ENCODE assay signal across 9 cellular contexts in the genomic region with DNA sequence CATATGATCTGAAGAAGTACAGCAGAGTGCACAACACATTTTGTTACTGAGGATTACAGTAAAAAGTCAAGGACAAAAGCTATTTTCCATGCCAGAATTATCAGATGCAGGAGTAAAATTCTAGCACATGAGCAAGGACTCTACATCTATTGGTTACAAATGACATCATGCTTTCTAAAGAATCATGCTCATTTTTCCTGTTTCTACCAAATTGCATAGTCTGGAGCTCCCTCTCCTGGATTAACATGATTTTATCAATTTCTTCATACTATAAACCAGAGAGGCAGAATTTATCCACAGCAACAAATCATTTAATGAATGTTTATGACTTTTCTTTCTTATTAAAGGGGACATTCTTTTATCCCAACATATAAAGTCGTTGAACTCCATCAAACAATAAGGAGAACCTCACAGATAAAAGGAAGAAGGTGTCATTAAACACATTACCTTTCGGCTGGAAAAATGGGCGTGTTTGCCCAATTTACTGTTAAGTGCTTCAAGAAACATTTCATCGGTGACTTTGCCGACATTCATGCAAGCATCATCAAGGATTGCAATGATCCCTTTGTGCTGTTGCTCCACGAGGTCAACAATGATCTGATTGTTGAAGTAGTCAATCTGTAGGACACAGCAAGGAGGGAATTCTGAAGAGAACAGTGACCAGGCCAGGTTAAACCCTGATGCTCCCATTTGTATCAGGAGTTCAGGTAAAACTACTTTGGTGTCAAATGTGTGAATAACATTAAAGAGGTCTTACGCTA.
DNase-seq lines count a peak whose midpoint lies in the region; ATAC-seq and TF ChIP-seq lines count a peak whose summit lies in the region.
"Had no signal": no experiment of that assay in that cellular context is flagged by ENCODE, and none has a peak within 500 bp of the region (broad histone marks: within the 10 kb centered on the region; RNA-seq: fewer than 3 reads in every experiment).

No MANE protein-coding gene starts in this region.

- peak; percentile 47 for TF ChIP-seq CTCF in fibroblast of villous mesenchyme (IDR thresholded peaks at IDR 0.05; ENCODE audit: insufficient read depth, low read depth, low read length)
- TF ChIP-seq CTCF in ovary (IDR thresholded peaks at IDR 0.05), result peak; percentile 34 to 78 (median 77)

- no peak overlapping the region for H3K27ac Mint-ChIP-seq in T-helper 17 cell

- H3K4me1 Mint-ChIP-seq in T-helper 17 cell, result peaks cover 13% of the 10 kb centered on the region

- H3K27me3 ChIP-seq in ovary, result no peaks in the 10 kb centered on the region

- no peak overlapping the region for H3K4me3 ChIP-seq in fibroblast of villous mesenchyme (ENCODE audit: low read depth, low read length)
- H3K4me3 ChIP-seq in ovary, result no peak overlapping the region

- H3K27ac ChIP-seq in ovary, result peak overlapping the region in 1 of 2 donors; percentile 79

- H3K4me1 ChIP-seq in ovary (ENCODE audit: insufficient read depth), result peaks cover 3% of the 10 kb centered on the region

- ATAC-seq in T-helper 17 cell (peak; percentile 82), GM18870 (IDR thresholded peaks at IDR 0.05; ENCODE audit: unreplicated experiment) (no peak), HG03045 (IDR thresholded peaks at IDR 0.05; ENCODE audit: unreplicated experiment) (no peak)

- H3K36me3 Mint-ChIP-seq in T-helper 17 cell (ENCODE audit: low read depth), result no peaks in the 10 kb centered on the region

- DNase-seq in SIG-M5 treated with dmso at 0.1 percent for 504 hours (lab: John Stamatoyannopoulos, UW; ENCODE audit: unreplicated experiment) (peak; percentile 73), SIG-M5 (lab: John Stamatoyannopoulos, UW) (no peak), NCI-H1417 treated with DMSO at 0.1 percent for 48 hours (lab: John Stamatoyannopoulos, UW) (peak; percentile 51), T-helper 17 cell (no peak), fibroblast of villous mesenchyme (ENCODE audit: low read depth) (peak; percentile 79), ovary (no peak)

- H3K36me3 ChIP-seq in ovary, result no peaks in the 10 kb centered on the region

- no peak for TF ChIP-seq EP300 in ovary (IDR thresholded peaks at IDR 0.05)

- 65 to 70% (median 66%) methylated on average over 7 of the region's 7 CpGs for WGBS in ovary, 3 donors

- no peak overlapping the region for H3K4me3 Mint-ChIP-seq in T-helper 17 cell
- H3K4me3 Mint-ChIP-seq: CD8-positive, alpha-beta memory T cell had no signal

- no peaks in the 10 kb centered on the region for H3K27me3 Mint-ChIP-seq in T-helper 17 cell
- H3K27me3 Mint-ChIP-seq: CD8-positive, alpha-beta memory T cell had no signal

- intact Hi-C loops in ovary (cut with DNase I), result loop anchor here in 3 of 4 donors (5.0 to 10.0 kb wide), 3 partner anchors 90 to 273 kb away; a partner anchor contains a TSS

- TF ChIP-seq POLR2A in ovary (IDR thresholded peaks at IDR 0.05), result no peak

- H3K9me3 ChIP-seq in T-helper 17 cell (ENCODE audit: control insufficient read depth, low read length, poor library complexity, severe bottlenecking) (no peaks in the 10 kb centered on the region), ovary (no peaks in the 10 kb centered on the region)

Comparison
In these comparisons a context has a peak if more than half of its experiments do, and no peak if none do; other contexts are left out.
1. DNase-seq: peak in SIG-M5 treated with dmso at 0.1 percent for 504 hours (single experiment), NCI-H1417 treated with DMSO at 0.1 percent for 48 hours (single experiment) and fibroblast of villous mesenchyme (single experiment); none in SIG-M5 (single experiment), T-helper 17 cell (0 of 3) and ovary (0 of 5).